9 cellular contexts compared by ENCODE assay signal in genomic region chr1:2192031-2192995, GRCh38. TPM values are rescaled to one million over a fixed set of nuclear protein-coding genes. Genes with fewer than 3 reads are reported as not detected.
A peak's percentile ranks its signal among the peaks of the same experiment; 100 is the strongest.
DNase-seq lines count a peak whose midpoint lies in the region; ATAC-seq and TF ChIP-seq lines count a peak whose summit lies in the region.
"Had no signal": no experiment of that assay in that cellular context is flagged by ENCODE, and none has a peak within 500 bp of the region (broad histone marks: within the 10 kb centered on the region; RNA-seq: fewer than 3 reads in every experiment).

No MANE protein-coding gene starts in this region.

- no peaks in the 10 kb centered on the region for H3K27me3 Mint-ChIP-seq in stimulated activated naive CD8-positive, alpha-beta T cell treated with anti-CD3 and anti-CD28 coated beads, Interleukin-15, Interleukin-2, amounts not matched to agents 100 ng/mL and 50 ng/mL, for 24 hours
- no peaks in the 10 kb centered on the region for H3K27me3 Mint-ChIP-seq in natural killer cell (ENCODE audit: low read depth in 2 of 2)

- ATAC-seq in stimulated activated naive CD8-positive, alpha-beta T cell treated with anti-CD3 and anti-CD28 coated beads, Interleukin-15, Interleukin-2, amounts not matched to agents 100 U/mL and 50 U/mL, for 24 hours, result no peak
- ATAC-seq in natural killer cell (no peak), HG03432 (IDR thresholded peaks at IDR 0.05; ENCODE audit: unreplicated experiment) (no peak), HG03439 (IDR thresholded peaks at IDR 0.05; ENCODE audit: unreplicated experiment) (no peak)
- ATAC-seq: pancreas had no signal

- no peaks in the 10 kb centered on the region for H3K9me3 Mint-ChIP-seq in stimulated activated naive CD8-positive, alpha-beta T cell treated with anti-CD3 and anti-CD28 coated beads, Interleukin-15, Interleukin-2, amounts not matched to agents 100 ng/mL and 50 ng/mL, for 24 hours
- H3K9me3 Mint-ChIP-seq in natural killer cell, result no peaks in the 10 kb centered on the region

- intact Hi-C loops in natural killer cell (cut with micrococcal nuclease), result loop anchor here (10.0 kb wide), 2 partner anchors 352 to 452 kb away; no protein-coding TSS in a partner anchor
- intact Hi-C loops in posterior cingulate gyrus (cut with DNase I), result loop anchor here (10.0 kb wide), 1 partner anchor 122 kb away; no protein-coding TSS in a partner anchor

- TF ChIP-seq CTCF in natural killer cell (IDR thresholded peaks at IDR 0.05), result no peak

- DNase-seq in stimulated activated naive CD8-positive, alpha-beta T cell treated with anti-CD3 and anti-CD28 coated beads, Interleukin-15, Interleukin-2, amounts not matched to agents 100 U/mL and 50 U/mL, for 24 hours, result no peak
- DNase-seq in dedifferentiated amniotic fluid mesenchymal stem cell (ENCODE audit: extremely low spot score) (peak; percentile 40), natural killer cell (no peak), posterior cingulate gyrus (no peak), GM19238 (ENCODE audit: insufficient read length, low spot score) (no peak)

- H3K4me1 Mint-ChIP-seq in stimulated activated naive CD8-positive, alpha-beta T cell treated with anti-CD3 and anti-CD28 coated beads, Interleukin-15, Interleukin-2, amounts not matched to agents 100 ng/mL and 50 ng/mL, for 24 hours (ENCODE audit: low read depth), result peaks cover 30% of the 10 kb centered on the region
- H3K4me1 Mint-ChIP-seq in natural killer cell, result peaks cover 6 to 10% of the 10 kb centered on the region in 2 donors

- H3K4me3 Mint-ChIP-seq in stimulated activated naive CD8-positive, alpha-beta T cell treated with anti-CD3 and anti-CD28 coated beads, Interleukin-15, Interleukin-2, amounts not matched to agents 100 ng/mL and 50 ng/mL, for 24 hours, result peak overlapping the region; percentile 53
- H3K4me3 Mint-ChIP-seq in natural killer cell, result peak overlapping the region; percentile 49

- H3K27ac Mint-ChIP-seq in stimulated activated naive CD8-positive, alpha-beta T cell treated with anti-CD3 and anti-CD28 coated beads, Interleukin-15, Interleukin-2, amounts not matched to agents 100 ng/mL and 50 ng/mL, for 24 hours, result no peak overlapping the region
- H3K27ac Mint-ChIP-seq in natural killer cell, result peak overlapping the region in 1 of 2 donors; percentile 34

- peaks cover 4% of the 10 kb centered on the region for H3K36me3 Mint-ChIP-seq in stimulated activated naive CD8-positive, alpha-beta T cell treated with anti-CD3 and anti-CD28 coated beads, Interleukin-15, Interleukin-2, amounts not matched to agents 100 ng/mL and 50 ng/mL, for 24 hours (ENCODE audit: low read depth)
- no peaks in the 10 kb centered on the region for H3K36me3 Mint-ChIP-seq in natural killer cell

RNA-seq across cellular contexts. Expression of gene FAAP20, which starts 2.3 kb away (rescaled TPM):
- 10 to 100 TPM; 40.3 to 53.0 (median 43.3) TPM for total RNA-seq in natural killer cell

RNA-seq across cellular contexts. Expression of gene SKI, which starts 35.8 kb away (rescaled TPM):
- total RNA-seq in natural killer cell, result 100 to 1,000 TPM in 2 of 3 donors, 10 to 100 TPM in 1; 96.9 to 145 (median 140) TPM
